In the genomic region with DNA sequence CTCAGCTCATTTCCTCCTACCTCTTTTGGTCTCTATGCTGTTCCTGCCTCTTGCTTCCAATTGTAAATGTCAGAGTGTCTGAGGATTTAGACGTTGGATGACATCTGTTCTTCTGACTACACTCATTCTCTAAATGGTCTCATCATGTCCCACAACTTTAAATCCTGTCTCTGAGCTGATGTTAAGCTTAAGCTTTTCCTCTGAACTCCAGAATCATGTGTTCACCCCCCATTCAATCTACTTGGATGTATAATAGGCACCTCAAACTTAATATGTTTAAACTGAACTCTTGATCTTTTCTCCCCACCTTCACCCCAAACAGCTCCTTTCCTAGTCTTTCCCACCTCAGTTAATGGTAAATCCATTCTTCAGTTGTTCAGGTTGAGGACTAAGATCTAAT, we compare ENCODE assay signal across 19 cellular contexts.
DNase-seq lines count a peak whose midpoint lies in the region; ATAC-seq, FAIRE-seq and TF ChIP-seq lines count a peak whose summit lies in the region.
"Had no signal": no experiment of that assay in that cellular context is flagged by ENCODE, and none has a peak within 500 bp of the region (broad histone marks: within the 10 kb centered on the region; RNA-seq: fewer than 3 reads in every experiment).

No MANE protein-coding gene starts in this region.

- no peaks in the 10 kb centered on the region for H3K79me2 ChIP-seq in astrocyte (ENCODE audit: insufficient read depth, low read length)

- no peak overlapping the region; the same call in 1 of the 2 replicates for H3K14ac ChIP-seq in IMR-90 (replicated peaks; ENCODE audit: low read depth, low read length)

- H3K27me3 ChIP-seq in IMR-90 (ENCODE audit: control insufficient read depth, insufficient read depth, low read length) (peaks cover 2% of the 10 kb centered on the region; the same call in 1 of the 2 replicates), astrocyte (ENCODE audit: insufficient read depth, low read length) (no peaks in the 10 kb centered on the region)

- no peak overlapping the region for H4K5ac ChIP-seq in IMR-90 (ENCODE audit: low read depth, low read length)

- DNase-seq in IMR-90: no peak
- peak; percentile 70 for DNase-seq in NCI-H82 treated with DMSO at 0.1 percent for 48 hours (lab: John Stamatoyannopoulos, UW; ENCODE audit: unreplicated experiment)
- DNase-seq in astrocyte (ENCODE audit: low read depth): no peak
- no peak for DNase-seq in NCI-H1048 (lab: John Stamatoyannopoulos, UW)
- DNase-seq in NCI-H524 treated with DMSO at 0.1 percent for 48 hours (lab: John Stamatoyannopoulos, UW): no peak
- no peak for DNase-seq in WTC11 (ENCODE audit: low spot score)
- DNase-seq: C1 segment of cervical spinal cord; Calu3; CD4-positive, alpha-beta memory T cell; COR-L47; DMS153; DND-41; H9; HFFc6 had no signal

- H3K18ac ChIP-seq in IMR-90 (ENCODE audit: low read depth, low read length): no peak overlapping the region

- no peak overlapping the region for H3K4me2 ChIP-seq in IMR-90 (ENCODE audit: low read depth, low read length)
- H3K4me2 ChIP-seq in astrocyte (ENCODE audit: low read length): no peak overlapping the region
- H3K4me2 ChIP-seq: GM23338 had no signal

- H3K9me1 ChIP-seq in IMR-90 (ENCODE audit: insufficient read depth, low read length): no peaks in the 10 kb centered on the region

- 60% methylated on average over 1 of the region's 1 CpG; no CpG with 5 or more reads in 1 of the 2 experiments for WGBS in IMR-90 (ENCODE audit: extremely low coverage in 2 of 2, insufficient read length in 1 of 2), 2 experiments

- intact Hi-C loops in IMR-90 (cut with micrococcal nuclease): no loop called here

- H3K4me3 ChIP-seq in IMR-90 (ENCODE audit: insufficient read depth, low read depth, low read length) (no peak overlapping the region), astrocyte (ENCODE audit: insufficient read depth, low read depth, low read length) (no peak overlapping the region)
- H3K4me3 ChIP-seq: GM23338 had no signal

- H3K9me3 Mint-ChIP-seq in astrocyte (ENCODE audit: unreplicated experiment) (peaks cover 7% of the 10 kb centered on the region), WTC11 (peaks cover 69% of the 10 kb centered on the region)

- H4K20me1 ChIP-seq in IMR-90 (ENCODE audit: insufficient read depth, low read length) (no peaks in the 10 kb centered on the region), astrocyte (ENCODE audit: insufficient read depth, low read length) (no peaks in the 10 kb centered on the region)

- POLR2A ChIA-PET in IMR-90 (lab: Charles Lee; ENCODE audit: unreplicated experiment) (no interaction called here), WTC11 (lab: Charles Lee) (no interaction called here)

- H4K91ac ChIP-seq in IMR-90 (ENCODE audit: insufficient read depth, low read depth, low read length): no peak overlapping the region

- H2AK5ac ChIP-seq in IMR-90 (ENCODE audit: low read depth, low read length): no peak overlapping the region

- ATAC-seq in IMR-90 (ENCODE audit: low read depth) (no peak), HG03432 (IDR thresholded peaks at IDR 0.05; ENCODE audit: unreplicated experiment) (no peak), WTC11 (no peak)
- ATAC-seq: GM23338, HCT116 had no signal

- in situ Hi-C loops in IMR-90 (cut with MboI; ENCODE audit: low sequenced_read_pairs): no loop called here

- H3K27ac ChIP-seq in IMR-90 (ENCODE audit: insufficient read depth, low read length): no peak overlapping the region
- H3K27ac ChIP-seq in astrocyte (ENCODE audit: low read depth, low read length): no peak overlapping the region

- H2AFZ ChIP-seq in IMR-90 (replicated peaks; ENCODE audit: low read length, poor library complexity) (no peak overlapping the region), astrocyte (ENCODE audit: low read depth, low read length) (no peak overlapping the region)
- H2AFZ ChIP-seq: GM23338 had no signal

- H3K9me3 ChIP-seq in IMR-90 (ENCODE audit: control insufficient read depth, insufficient read depth, low read length) (peaks cover 2% of the 10 kb centered on the region; the same call in 1 of the 2 replicates), astrocyte (ENCODE audit: insufficient read depth, low read depth, low read length) (no peaks in the 10 kb centered on the region)

- no peak overlapping the region for H2BK120ac ChIP-seq in IMR-90 (ENCODE audit: low read depth, low read length)

- no peaks in the 10 kb centered on the region for H3K4me1 ChIP-seq in IMR-90 (ENCODE audit: control insufficient read depth, insufficient read depth, low read length)
- peaks cover 5% of the 10 kb centered on the region for H3K4me1 ChIP-seq in astrocyte (ENCODE audit: insufficient read depth, low read length)

- no peaks in the 10 kb centered on the region for H3K79me1 ChIP-seq in IMR-90 (ENCODE audit: low read depth in 1 of 2, low read length in 2 of 2)

- H2AK9ac ChIP-seq in IMR-90 (replicated peaks; ENCODE audit: low read depth, low read length, poor library complexity): no peak overlapping the region

- H2BK15ac ChIP-seq in IMR-90 (ENCODE audit: low read depth, low read length): no peak overlapping the region

- no peak overlapping the region for H3K4me3 Mint-ChIP-seq in astrocyte (ENCODE audit: unreplicated experiment)
- H3K4me3 Mint-ChIP-seq in WTC11: no peak overlapping the region
- H3K4me3 Mint-ChIP-seq: CD4-positive, alpha-beta memory T cell; GM23338; H9; HFFc6 had no signal

- H3K4ac ChIP-seq in IMR-90 (ENCODE audit: low read depth, low read length): no peak overlapping the region

- no peaks in the 10 kb centered on the region for H3K36me3 ChIP-seq in IMR-90 (ENCODE audit: control insufficient read depth, insufficient read depth, low read length)
- H3K36me3 ChIP-seq in astrocyte (ENCODE audit: insufficient read depth, low read length): no peaks in the 10 kb centered on the region

- dilution Hi-C loops in IMR-90 (cut with HindIII; ENCODE audit: low sequenced_read_pairs, unreplicated experiment): no loop called here

- H2BK5ac ChIP-seq in IMR-90 (ENCODE audit: low read depth, low read length, poor library complexity, severe bottlenecking): no peak overlapping the region

- no TSS peak for BruUV-seq in IMR-90 (replicated peaks; lab: Mats Ljungman, UMichigan)

- H3K36me3 Mint-ChIP-seq in astrocyte (ENCODE audit: low read depth, unreplicated experiment) (no peaks in the 10 kb centered on the region), WTC11 (peaks cover 69% of the 10 kb centered on the region)
- H3K36me3 Mint-ChIP-seq: CD4-positive, alpha-beta memory T cell had no signal

- H3K23ac ChIP-seq in IMR-90 (ENCODE audit: low read depth, low read length): no peak overlapping the region

- TF ChIP-seq RAD21 in IMR-90 (IDR thresholded peaks at IDR 0.05; ENCODE audit: low read length): no peak

- TF ChIP-seq CTCF in IMR-90 (conservative IDR thresholded peaks at IDR 0.05; ENCODE audit: low read depth, low read length) (no peak), astrocyte (IDR thresholded peaks at IDR 0.05; ENCODE audit: insufficient read depth, low read depth, low read length) (no peak), WTC11 (IDR thresholded peaks at IDR 0.05) (no peak)

- no peak overlapping the region for H3K27ac Mint-ChIP-seq in astrocyte (ENCODE audit: unreplicated experiment)
- no peak overlapping the region for H3K27ac Mint-ChIP-seq in WTC11
- H3K27ac Mint-ChIP-seq: CD4-positive, alpha-beta memory T cell; GM23338; H9; HFFc6 had no signal

- no peak overlapping the region for H4K8ac ChIP-seq in IMR-90 (ENCODE audit: low read depth in 2 of 2, low read length in 2 of 2)

- CTCF ChIA-PET in IMR-90 (lab: Yijun Ruan, JAX) (no interaction called here), WTC11 (lab: Charles Lee) (no interaction called here)

- H3K27me3 Mint-ChIP-seq in astrocyte (ENCODE audit: low read depth, unreplicated experiment) (no peaks in the 10 kb centered on the region), WTC11 (ENCODE audit: low read depth) (peaks cover 5% of the 10 kb centered on the region; the same call in 1 of the 2 replicates)
- H3K27me3 Mint-ChIP-seq: CD4-positive, alpha-beta memory T cell had no signal

- H3K9ac ChIP-seq in IMR-90 (ENCODE audit: low read depth, low read length) (no peak overlapping the region), astrocyte (ENCODE audit: low read length) (no peak overlapping the region)

- no peak overlapping the region for H3K56ac ChIP-seq in IMR-90 (ENCODE audit: extremely low read depth, insufficient read depth, low read length)

- peaks cover 8% of the 10 kb centered on the region for H3K4me1 Mint-ChIP-seq in astrocyte (ENCODE audit: low read depth, unreplicated experiment)
- peaks cover 11% of the 10 kb centered on the region for H3K4me1 Mint-ChIP-seq in WTC11
- H3K4me1 Mint-ChIP-seq: CD4-positive, alpha-beta memory T cell; GM23338 had no signal

- peak; percentile 69 for FAIRE-seq in astrocyte (lab: Jason Lieb, UNC)
- FAIRE-seq: G401.6, GM12892 had no signal

- 0 out of 2 replicates have a peak overlapping the region, but pooled peaks have one; percentile 24 for H2BK20ac ChIP-seq in IMR-90 (ENCODE audit: low read depth, low read length)

- no peak for TF ChIP-seq POLR2A in IMR-90 (IDR thresholded peaks at IDR 0.05; ENCODE audit: low read depth, low read length)

TF ChIP-seq in IMR-90, 13 proteins besides CTCF, POLR2A, EP300 and RAD21 (continues in another document):
- TF ChIP-seq BHLHE40 (IDR thresholded peaks at IDR 0.05; ENCODE audit: low read depth, low read length): no peak
- TF ChIP-seq CHD1 (IDR thresholded peaks at IDR 0.05; ENCODE audit: low read depth, low read length): no peak
- no peak for TF ChIP-seq RCOR1 (IDR thresholded peaks at IDR 0.05; ENCODE audit: insufficient replicate concordance, low read length)
- TF ChIP-seq FOS (IDR thresholded peaks at IDR 0.05; ENCODE audit: low read depth, low read length): no peak
- TF ChIP-seq MXI1 (IDR thresholded peaks at IDR 0.05; ENCODE audit: borderline replicate concordance, low read depth, low read length): no peak
- TF ChIP-seq NFE2L2 (IDR thresholded peaks at IDR 0.05; ENCODE audit: low read depth, low read length): no peak
- TF ChIP-seq MAZ (IDR thresholded peaks at IDR 0.05; ENCODE audit: borderline replicate concordance, low read depth, low read length): no peak
- TF ChIP-seq RFX5 (IDR thresholded peaks at IDR 0.05; ENCODE audit: low read depth, low read length): no peak

TF ChIP-seq in WTC11, 78 proteins besides CTCF, POLR2A, EP300 and RAD21 (continues in another document):
- no peak for TF ChIP-seq EMX1 (CRISPR knock-in tag; IDR thresholded peaks at IDR 0.05)
- no peak for TF ChIP-seq MYBL2 (CRISPR knock-in tag; IDR thresholded peaks at IDR 0.05)
